1 cellular context compared by ENCODE assay signal in the genomic region with DNA sequence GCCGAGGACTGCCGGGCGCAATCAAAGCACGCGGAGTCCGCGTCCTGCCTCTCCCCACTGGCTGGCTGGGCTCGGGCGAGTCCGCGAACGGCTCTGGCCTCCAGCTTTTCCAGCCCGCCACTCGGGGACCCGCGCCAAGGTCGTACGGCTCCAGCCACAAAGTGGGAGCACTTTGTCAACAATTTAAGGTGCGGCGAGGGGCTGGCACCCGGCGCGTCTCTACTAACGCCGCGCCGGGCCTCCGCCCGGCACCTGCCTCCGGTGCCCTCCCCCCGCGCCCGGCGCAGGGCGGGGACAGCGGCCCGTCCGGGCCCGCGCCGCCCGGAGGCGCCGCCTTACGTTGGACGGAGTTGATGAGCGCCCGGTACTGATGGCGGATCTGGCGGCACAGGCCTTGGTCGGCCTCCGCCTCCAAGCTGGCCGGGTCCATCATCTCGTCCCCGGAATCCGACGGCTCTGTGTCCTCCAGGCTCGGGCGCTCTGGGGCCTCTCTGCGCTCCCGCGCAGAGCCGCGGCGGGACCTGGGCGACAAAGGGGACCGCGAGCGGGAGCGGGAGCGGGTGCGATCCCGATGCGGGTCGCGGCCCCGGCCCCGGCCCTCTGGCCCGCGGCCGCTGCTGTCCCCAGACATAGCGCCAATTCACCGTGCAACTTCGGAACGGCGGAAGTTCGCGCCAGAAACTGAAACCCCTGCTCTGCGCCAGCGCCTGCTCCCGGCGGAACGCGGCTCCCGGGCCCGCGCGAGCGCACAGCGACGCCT.
TF ChIP-seq lines count a peak whose summit lies in the region.

NSMCE4A (minus strand) TSS at position 683 of the 760 bp plus-strand sequence; CDS start at position 631, 52 bp downstream.

TF ChIP-seq in HepG2, 621 proteins besides CTCF, POLR2A, EP300 and RAD21 (continued from another document and continues in another):
- TF ChIP-seq, protein P1, sequence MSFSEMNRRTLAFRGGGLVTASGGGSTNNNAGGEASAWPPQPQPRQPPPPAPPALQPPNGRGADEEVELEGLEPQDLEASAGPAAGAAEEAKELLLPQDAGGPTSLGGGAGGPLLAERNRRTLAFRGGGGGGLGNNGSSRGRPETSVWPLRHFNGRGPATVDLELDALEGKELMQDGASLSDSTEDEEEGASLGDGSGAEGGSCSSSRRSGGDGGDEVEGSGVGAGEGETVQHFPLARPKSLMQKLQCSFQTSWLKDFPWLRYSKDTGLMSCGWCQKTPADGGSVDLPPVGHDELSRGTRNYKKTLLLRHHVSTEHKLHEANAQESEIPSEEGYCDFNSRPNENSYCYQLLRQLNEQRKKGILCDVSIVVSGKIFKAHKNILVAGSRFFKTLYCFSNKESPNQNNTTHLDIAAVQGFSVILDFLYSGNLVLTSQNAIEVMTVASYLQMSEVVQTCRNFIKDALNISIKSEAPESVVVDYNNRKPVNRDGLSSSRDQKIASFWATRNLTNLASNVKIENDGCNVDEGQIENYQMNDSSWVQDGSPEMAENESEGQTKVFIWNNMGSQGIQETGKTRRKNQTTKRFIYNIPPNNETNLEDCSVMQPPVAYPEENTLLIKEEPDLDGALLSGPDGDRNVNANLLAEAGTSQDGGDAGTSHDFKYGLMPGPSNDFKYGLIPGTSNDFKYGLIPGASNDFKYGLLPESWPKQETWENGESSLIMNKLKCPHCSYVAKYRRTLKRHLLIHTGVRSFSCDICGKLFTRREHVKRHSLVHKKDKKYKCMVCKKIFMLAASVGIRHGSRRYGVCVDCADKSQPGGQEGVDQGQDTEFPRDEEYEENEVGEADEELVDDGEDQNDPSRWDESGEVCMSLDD (CRISPR knock-in tag; IDR thresholded peaks at IDR 0.05; ENCODE audit: borderline replicate concordance), result no peak; the same call in 1 of the 2 replicates
- TF ChIP-seq NR0B2 (CRISPR knock-in tag; IDR thresholded peaks at IDR 0.05) (no peak), PHB2 (IDR thresholded peaks at IDR 0.05; ENCODE audit: partially characterized antibody) (no peak), ZFP36L2 (CRISPR knock-in tag; IDR thresholded peaks at IDR 0.05) (no peak), MTA1 (CRISPR knock-in tag; IDR thresholded peaks at IDR 0.05; ENCODE audit: borderline replicate concordance) (no peak), HCFC1 (IDR thresholded peaks at IDR 0.05; ENCODE audit: low read depth, low read length) (peak; percentile 22; the same call in 1 of the 2 replicates), HNRNPLL (IDR thresholded peaks at IDR 0.05; ENCODE audit: low read depth, low read length, poor library complexity, severe bottlenecking) (peak; percentile 92), RBFOX2 (IDR thresholded peaks at IDR 0.05; ENCODE audit: low read depth, low read length) (peak; percentile 94), ZNF891 (CRISPR knock-in tag; IDR thresholded peaks at IDR 0.05) (peak; percentile 50), GLI4 (CRISPR knock-in tag; IDR thresholded peaks at IDR 0.05; ENCODE audit: borderline replicate concordance) (peak; percentile 42; the same call in 1 of the 2 replicates), ZNF550 (CRISPR knock-in tag; IDR thresholded peaks at IDR 0.05; ENCODE audit: borderline replicate concordance) (no peak), HNRNPUL1 (IDR thresholded peaks at IDR 0.05; ENCODE audit: low read depth, low read length) (no peak), SKIL (CRISPR knock-in tag; IDR thresholded peaks at IDR 0.05; ENCODE audit: borderline replicate concordance) (no peak), ZNF770 (CRISPR knock-in tag; IDR thresholded peaks at IDR 0.05) (peak; percentile 95), HOXD1 (CRISPR knock-in tag; IDR thresholded peaks at IDR 0.05) (0 out of 2 replicates have a peak, but pooled peaks have one; percentile 54), RORA (CRISPR knock-in tag; IDR thresholded peaks at IDR 0.05) (no peak; the same call in 1 of the 2 replicates), PPARG (CRISPR knock-in tag; conservative IDR thresholded peaks at IDR 0.05) (0 out of 2 replicates have a peak, but pooled peaks have one; percentile 34), ZNF746 (CRISPR knock-in tag; IDR thresholded peaks at IDR 0.05) (no peak), TRIM22 (IDR thresholded peaks at IDR 0.05) (no peak), THAP11 (CRISPR knock-in tag; IDR thresholded peaks at IDR 0.05) (peak; percentile 86), RARG (CRISPR knock-in tag; IDR thresholded peaks at IDR 0.05; ENCODE audit: low read depth) (no peak), ASH2L (IDR thresholded peaks at IDR 0.05; ENCODE audit: insufficient read length, low read depth, low read length) (peak; percentile 94), ZNF788 (CRISPR knock-in tag; IDR thresholded peaks at IDR 0.05; ENCODE audit: borderline replicate concordance) (peak; percentile 33; the same call in 1 of the 2 replicates), ZNF558 (CRISPR knock-in tag; IDR thresholded peaks at IDR 0.05; ENCODE audit: borderline replicate concordance) (0 out of 2 replicates have a peak, but pooled peaks have one; percentile 55)
- TF ChIP-seq, protein P2, sequence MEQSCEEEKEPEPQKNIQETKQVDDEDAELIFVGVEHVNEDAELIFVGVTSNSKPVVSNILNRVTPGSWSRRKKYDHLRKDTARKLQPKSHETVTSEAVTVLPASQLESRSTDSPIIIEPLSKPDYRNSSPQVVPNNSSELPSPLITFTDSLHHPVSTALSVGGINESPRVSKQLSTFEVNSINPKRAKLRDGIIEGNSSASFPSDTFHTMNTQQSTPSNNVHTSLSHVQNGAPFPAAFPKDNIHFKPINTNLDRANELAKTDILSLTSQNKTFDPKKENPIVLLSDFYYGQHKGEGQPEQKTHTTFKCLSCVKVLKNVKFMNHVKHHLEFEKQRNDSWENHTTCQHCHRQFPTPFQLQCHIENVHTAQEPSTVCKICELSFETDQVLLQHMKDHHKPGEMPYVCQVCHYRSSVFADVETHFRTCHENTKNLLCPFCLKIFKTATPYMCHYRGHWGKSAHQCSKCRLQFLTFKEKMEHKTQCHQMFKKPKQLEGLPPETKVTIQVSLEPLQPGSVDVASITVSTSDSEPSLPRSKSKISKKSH (CRISPR knock-in tag; IDR thresholded peaks at IDR 0.05; ENCODE audit: borderline replicate concordance), result peak; percentile 47; the same call in 1 of the 2 replicates
- TF ChIP-seq, protein P3, sequence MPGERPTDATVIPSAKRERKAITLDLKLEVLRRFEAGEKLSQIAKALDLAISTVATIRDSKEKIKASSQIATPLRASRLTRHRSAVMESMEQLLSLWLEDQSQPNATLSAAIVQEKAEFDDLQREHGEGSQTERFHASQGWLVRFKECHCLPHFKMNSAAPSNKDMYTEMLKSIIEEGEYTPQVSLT (CRISPR knock-in tag; IDR thresholded peaks at IDR 0.05; ENCODE audit: borderline replicate concordance, low read depth), result no peak
- TF ChIP-seq, protein P4, sequence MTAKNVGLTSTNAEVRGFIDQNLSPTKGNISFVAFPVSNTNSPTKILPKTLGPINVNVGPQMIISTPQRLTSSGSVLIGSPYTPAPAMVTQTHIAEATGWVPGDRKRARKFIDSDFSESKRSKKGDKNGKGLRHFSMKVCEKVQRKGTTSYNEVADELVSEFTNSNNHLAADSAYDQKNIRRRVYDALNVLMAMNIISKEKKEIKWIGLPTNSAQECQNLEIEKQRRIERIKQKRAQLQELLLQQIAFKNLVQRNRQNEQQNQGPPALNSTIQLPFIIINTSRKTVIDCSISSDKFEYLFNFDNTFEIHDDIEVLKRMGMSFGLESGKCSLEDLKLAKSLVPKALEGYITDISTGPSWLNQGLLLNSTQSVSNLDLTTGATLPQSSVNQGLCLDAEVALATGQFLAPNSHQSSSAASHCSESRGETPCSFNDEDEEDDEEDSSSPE (CRISPR knock-in tag; IDR thresholded peaks at IDR 0.05), result peak; percentile 94
- TF ChIP-seq, protein P5, sequence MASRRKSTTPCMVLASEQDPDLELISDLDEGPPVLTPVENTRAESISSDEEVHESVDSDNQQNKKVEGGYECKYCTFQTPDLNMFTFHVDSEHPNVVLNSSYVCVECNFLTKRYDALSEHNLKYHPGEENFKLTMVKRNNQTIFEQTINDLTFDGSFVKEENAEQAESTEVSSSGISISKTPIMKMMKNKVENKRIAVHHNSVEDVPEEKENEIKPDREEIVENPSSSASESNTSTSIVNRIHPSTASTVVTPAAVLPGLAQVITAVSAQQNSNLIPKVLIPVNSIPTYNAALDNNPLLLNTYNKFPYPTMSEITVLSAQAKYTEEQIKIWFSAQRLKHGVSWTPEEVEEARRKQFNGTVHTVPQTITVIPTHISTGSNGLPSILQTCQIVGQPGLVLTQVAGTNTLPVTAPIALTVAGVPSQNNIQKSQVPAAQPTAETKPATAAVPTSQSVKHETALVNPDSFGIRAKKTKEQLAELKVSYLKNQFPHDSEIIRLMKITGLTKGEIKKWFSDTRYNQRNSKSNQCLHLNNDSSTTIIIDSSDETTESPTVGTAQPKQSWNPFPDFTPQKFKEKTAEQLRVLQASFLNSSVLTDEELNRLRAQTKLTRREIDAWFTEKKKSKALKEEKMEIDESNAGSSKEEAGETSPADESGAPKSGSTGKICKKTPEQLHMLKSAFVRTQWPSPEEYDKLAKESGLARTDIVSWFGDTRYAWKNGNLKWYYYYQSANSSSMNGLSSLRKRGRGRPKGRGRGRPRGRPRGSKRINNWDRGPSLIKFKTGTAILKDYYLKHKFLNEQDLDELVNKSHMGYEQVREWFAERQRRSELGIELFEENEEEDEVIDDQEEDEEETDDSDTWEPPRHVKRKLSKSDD (CRISPR knock-in tag; IDR thresholded peaks at IDR 0.05; ENCODE audit: low read depth), result no peak
- TF ChIP-seq, protein P6, sequence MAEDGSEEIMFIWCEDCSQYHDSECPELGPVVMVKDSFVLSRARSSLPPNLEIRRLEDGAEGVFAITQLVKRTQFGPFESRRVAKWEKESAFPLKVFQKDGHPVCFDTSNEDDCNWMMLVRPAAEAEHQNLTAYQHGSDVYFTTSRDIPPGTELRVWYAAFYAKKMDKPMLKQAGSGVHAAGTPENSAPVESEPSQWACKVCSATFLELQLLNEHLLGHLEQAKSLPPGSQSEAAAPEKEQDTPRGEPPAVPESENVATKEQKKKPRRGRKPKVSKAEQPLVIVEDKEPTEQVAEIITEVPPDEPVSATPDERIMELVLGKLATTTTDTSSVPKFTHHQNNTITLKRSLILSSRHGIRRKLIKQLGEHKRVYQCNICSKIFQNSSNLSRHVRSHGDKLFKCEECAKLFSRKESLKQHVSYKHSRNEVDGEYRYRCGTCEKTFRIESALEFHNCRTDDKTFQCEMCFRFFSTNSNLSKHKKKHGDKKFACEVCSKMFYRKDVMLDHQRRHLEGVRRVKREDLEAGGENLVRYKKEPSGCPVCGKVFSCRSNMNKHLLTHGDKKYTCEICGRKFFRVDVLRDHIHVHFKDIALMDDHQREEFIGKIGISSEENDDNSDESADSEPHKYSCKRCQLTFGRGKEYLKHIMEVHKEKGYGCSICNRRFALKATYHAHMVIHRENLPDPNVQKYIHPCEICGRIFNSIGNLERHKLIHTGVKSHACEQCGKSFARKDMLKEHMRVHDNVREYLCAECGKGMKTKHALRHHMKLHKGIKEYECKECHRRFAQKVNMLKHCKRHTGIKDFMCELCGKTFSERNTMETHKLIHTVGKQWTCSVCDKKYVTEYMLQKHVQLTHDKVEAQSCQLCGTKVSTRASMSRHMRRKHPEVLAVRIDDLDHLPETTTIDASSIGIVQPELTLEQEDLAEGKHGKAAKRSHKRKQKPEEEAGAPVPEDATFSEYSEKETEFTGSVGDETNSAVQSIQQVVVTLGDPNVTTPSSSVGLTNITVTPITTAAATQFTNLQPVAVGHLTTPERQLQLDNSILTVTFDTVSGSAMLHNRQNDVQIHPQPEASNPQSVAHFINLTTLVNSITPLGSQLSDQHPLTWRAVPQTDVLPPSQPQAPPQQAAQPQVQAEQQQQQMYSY (CRISPR knock-in tag; IDR thresholded peaks at IDR 0.05), result peak; percentile 95
- TF ChIP-seq, protein P7, sequence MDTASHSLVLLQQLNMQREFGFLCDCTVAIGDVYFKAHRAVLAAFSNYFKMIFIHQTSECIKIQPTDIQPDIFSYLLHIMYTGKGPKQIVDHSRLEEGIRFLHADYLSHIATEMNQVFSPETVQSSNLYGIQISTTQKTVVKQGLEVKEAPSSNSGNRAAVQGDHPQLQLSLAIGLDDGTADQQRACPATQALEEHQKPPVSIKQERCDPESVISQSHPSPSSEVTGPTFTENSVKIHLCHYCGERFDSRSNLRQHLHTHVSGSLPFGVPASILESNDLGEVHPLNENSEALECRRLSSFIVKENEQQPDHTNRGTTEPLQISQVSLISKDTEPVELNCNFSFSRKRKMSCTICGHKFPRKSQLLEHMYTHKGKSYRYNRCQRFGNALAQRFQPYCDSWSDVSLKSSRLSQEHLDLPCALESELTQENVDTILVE (CRISPR knock-in tag; IDR thresholded peaks at IDR 0.05), result peak; percentile 60; the same call in 1 of the 2 replicates
